Comparison of ENCODE assay signal across 8 cellular contexts in genomic region chr20:41138527-41139226, GRCh38. TPM values are rescaled to one million over a fixed set of nuclear protein-coding genes. Genes with fewer than 3 reads are reported as not detected.
DNase-seq lines count a peak whose midpoint lies in the region; ATAC-seq and TF ChIP-seq lines count a peak whose summit lies in the region.

No MANE protein-coding gene starts in this region.

- no peak for TF ChIP-seq CTCF in 22Rv1 (IDR thresholded peaks at IDR 0.05)
- no peak for TF ChIP-seq CTCF in left ventricle myocardium inferior (IDR thresholded peaks at IDR 0.05; ENCODE audit: borderline replicate concordance)
- no peak for TF ChIP-seq CTCF in gastrocnemius medialis (IDR thresholded peaks at IDR 0.05 in 4 of 5, conservative IDR thresholded peaks at IDR 0.05 in 1 of 5)
- no peak for TF ChIP-seq CTCF in GM10248 (IDR thresholded peaks at IDR 0.05; ENCODE audit: control extremely low read depth, extremely low read depth, low read depth, missing control alignments)

- POLR2A ChIA-PET in GM10248 (lab: Yijun Ruan, JAX) = no interaction called here

- H3K36me3 ChIP-seq in HUES6 (ENCODE audit: control insufficient read depth, insufficient read depth, low read length) (peaks cover 16% of the 10 kb centered on the region), left ventricle myocardium inferior (no peaks in the 10 kb centered on the region), gastrocnemius medialis (no peaks in the 10 kb centered on the region)

- DNase-seq in activated naive CD4-positive, alpha-beta T cell treated with Interleukin-2 at 50 U/mL for 16 hours = peak; percentile 41
- no peak for DNase-seq in left ventricle myocardium inferior
- DNase-seq in gastrocnemius medialis = no peak
- no peak for DNase-seq in GM10248 (ENCODE audit: extremely low spot score)

- H3K9ac ChIP-seq in HUES6 (ENCODE audit: low read length) = peak overlapping the region; percentile 98

- peaks cover 3% of the 10 kb centered on the region; the same call in 1 of the 2 replicates for H3K27me3 ChIP-seq in HUES6 (ENCODE audit: control insufficient read depth, insufficient read depth, low read length)
- H3K27me3 ChIP-seq in left ventricle myocardium inferior (ENCODE audit: low read depth) = no peaks in the 10 kb centered on the region
- H3K27me3 ChIP-seq in gastrocnemius medialis = no peaks in the 10 kb centered on the region

- H3K4me1 ChIP-seq in HUES6 (ENCODE audit: control insufficient read depth, insufficient read depth, low read length) = peaks cover 56% of the 10 kb centered on the region
- peaks cover 85% of the 10 kb centered on the region for H3K4me1 ChIP-seq in left ventricle myocardium inferior
- H3K4me1 ChIP-seq in gastrocnemius medialis = peaks cover 49 to 62% of the 10 kb centered on the region in 2 donors

- CTCF ChIA-PET in GM10248 (lab: Yijun Ruan, JAX) = interaction anchor here (1.1 to 10.9 kb wide), 6 partner anchors 11 to 201 kb away, joined by 3 to 64 read pairs (median 6); partner anchors contain the start of gene LPIN3

- intact Hi-C loops in left ventricle myocardium inferior (cut with micrococcal nuclease) = loop anchor here (10.0 kb wide), 1 partner anchor 276 kb away; no protein-coding TSS in a partner anchor
- intact Hi-C loops in gastrocnemius medialis (cut with DNase I; ENCODE audit: low total_unique reads) = loop anchor here (5.0 kb wide), 2 partner anchors 34 to 111 kb away; partner anchors contain the start of gene TOP1

- H3K4me3 ChIP-seq in HUES6 (ENCODE audit: low read depth, low read length) (peak overlapping the region; percentile 93), left ventricle myocardium inferior (peak overlapping the region; percentile 77), gastrocnemius medialis (peak overlapping the region; percentile 59 to 90 (median 77))

- in situ Hi-C loops in gastrocnemius medialis (cut with MboI; ENCODE audit: low sequenced_read_pairs in 4 of 4) = no loop called here

- peak overlapping the region; percentile 84; the same call in 1 of the 2 replicates for H3K27ac ChIP-seq in 22Rv1
- peak overlapping the region; percentile 97 for H3K27ac ChIP-seq in HUES6 (ENCODE audit: low read depth, low read length)
- peak overlapping the region; percentile 99 for H3K27ac ChIP-seq in left ventricle myocardium inferior (replicated peaks)
- peak overlapping the region; percentile 90 to 99 (median 94) for H3K27ac ChIP-seq in gastrocnemius medialis

- no peak for TF ChIP-seq POLR2A in gastrocnemius medialis (IDR thresholded peaks at IDR 0.05)

- ATAC-seq in gastrocnemius medialis (no peak), HG03196 (IDR thresholded peaks at IDR 0.05; ENCODE audit: unreplicated experiment) (no peak), GM21529 (IDR thresholded peaks at IDR 0.05; ENCODE audit: unreplicated experiment) (no peak)

- H3K9me3 ChIP-seq in HUES6 (ENCODE audit: control insufficient read depth, insufficient read depth, low read depth, low read length) (no peaks in the 10 kb centered on the region), left ventricle myocardium inferior (replicated peaks) (no peaks in the 10 kb centered on the region), gastrocnemius medialis (no peaks in the 10 kb centered on the region)

RNA-seq across cellular contexts. Expression of gene PLCG1, which starts 1.3 kb away (rescaled TPM):
- total RNA-seq in left ventricle myocardium inferior = 46.1 TPM
- total RNA-seq in gastrocnemius medialis = 10 to 100 TPM; 19.9 to 58.0 (median 35.0) TPM
